Comparison of ENCODE assay signal across 21 cellular contexts in genomic region chr9:130772185-130772584, GRCh38.
"Had no signal": no experiment of that assay in that cellular context is flagged by ENCODE, and none has a peak within 500 bp of the region (broad histone marks: within the 10 kb centered on the region; RNA-seq: fewer than 3 reads in every experiment).

No MANE protein-coding gene starts in this region.

- H3K27me3 ChIP-seq: gastrocnemius medialis, heart right ventricle, testis, tibial nerve, upper lobe of right lung, vagina had no signal

- H3K9me3 ChIP-seq: gastrocnemius medialis, testis, upper lobe of right lung, vagina had no signal

- H3K27ac ChIP-seq: coronary artery, gastrocnemius medialis, heart right ventricle, skin epidermis, testis, upper lobe of right lung, vagina had no signal

- H3K4me3 ChIP-seq: coronary artery, gastrocnemius medialis, heart right ventricle, lung, skin epidermis, testis, tibial nerve, upper lobe of right lung, vagina had no signal

- H3K27me3 Mint-ChIP-seq: naive thymus-derived CD4-positive, alpha-beta T cell; stimulated activated naive B cell treated with anti-CD40 and anti-IgM and Interleukin-4, amounts not matched to agents 10 μg/mL and 1 μg/mL and 100 μg/mL, for 72 hours; stimulated activated naive CD8-positive, alpha-beta T cell treated with anti-CD3 and anti-CD28 coated beads, Interleukin-15, amount 100 ng/mL, for 72 hours had no signal

- H3K4me1 ChIP-seq: testis, vagina had no signal

- ATAC-seq: gastrocnemius medialis; heart right ventricle; left colon; left ventricle myocardium superior; naive thymus-derived CD4-positive, alpha-beta T cell; sciatic nerve; stimulated activated naive B cell treated with anti-CD40 and anti-IgM and Interleukin-4, amounts not matched to agents 10 μg/mL and 1 μg/mL and 100 μg/mL, for 72 hours; stimulated activated naive CD8-positive, alpha-beta T cell treated with anti-CD3 and anti-CD28 coated beads, Interleukin-15, amount 100 ng/mL, for 72 hours; upper lobe of right lung had no signal

- H3K36me3 ChIP-seq: gastrocnemius medialis, heart right ventricle, tibial nerve, upper lobe of right lung, vagina had no signal

- H3K27ac Mint-ChIP-seq: endodermal cell; nephron progenitor cell; stimulated activated naive B cell treated with anti-CD40 and anti-IgM and Interleukin-4, amounts not matched to agents 10 μg/mL and 1 μg/mL and 100 μg/mL, for 72 hours; stimulated activated naive CD8-positive, alpha-beta T cell treated with anti-CD3 and anti-CD28 coated beads, Interleukin-15, amount 100 ng/mL, for 72 hours had no signal

- H3K4me3 Mint-ChIP-seq: endodermal cell; naive thymus-derived CD4-positive, alpha-beta T cell; nephron progenitor cell; stimulated activated naive B cell treated with anti-CD40 and anti-IgM and Interleukin-4, amounts not matched to agents 10 μg/mL and 1 μg/mL and 100 μg/mL, for 72 hours; stimulated activated naive CD8-positive, alpha-beta T cell treated with anti-CD3 and anti-CD28 coated beads, Interleukin-15, amount 100 ng/mL, for 72 hours had no signal

- DNase-seq: effector CD4-positive, alpha-beta T cell; endodermal cell; gastrocnemius medialis; heart right ventricle; islet precursor cell; left colon; left ventricle myocardium superior; naive thymus-derived CD4-positive, alpha-beta T cell; nephron progenitor cell; stimulated activated CD4-positive, alpha-beta T cell treated with anti-CD3 and anti-CD28 coated beads, Interleukin-2, amount 100 ng/mL, for 24 hours; stimulated activated CD4-positive, alpha-beta T cell treated with anti-CD3 and anti-CD28 coated beads, Interleukin-4, amount 100 ng/mL, for 4 hours; stimulated activated naive B cell treated with anti-CD40 and anti-IgM and Interleukin-4, amounts not matched to agents 10 μg/mL and 1 μg/mL and 100 μg/mL, for 72 hours; stimulated activated naive CD8-positive, alpha-beta T cell treated with anti-CD3 and anti-CD28 coated beads, Interleukin-15, amount 100 ng/mL, for 72 hours; testis; upper lobe of right lung had no signal
